10 cellular contexts compared by ENCODE assay signal in genomic region chr4:17766826-17767458, GRCh38. TPM values are rescaled to one million over a fixed set of nuclear protein-coding genes. Genes with fewer than 3 reads are reported as not detected.
"Had no signal": no experiment of that assay in that cellular context is flagged by ENCODE, and none has a peak within 500 bp of the region (broad histone marks: within the 10 kb centered on the region; RNA-seq: fewer than 3 reads in every experiment).

No MANE protein-coding gene starts in this region.

- FAIRE-seq: H1, H54, HTR-8/SVneo had no signal

- H3K4me3 ChIP-seq: GM23338 had no signal

- ATAC-seq: GM23338 had no signal

- DNase-seq: H9, HCEC 1CT, HFFc6, KG1 had no signal

- H2AFZ ChIP-seq: GM23338 had no signal

- H3K4me2 ChIP-seq: GM23338 had no signal

RNA-seq across cellular contexts. Expression of gene FAM184B, which starts 14.5 kb away (rescaled TPM):
- total RNA-seq: HT-29 had no signal
- polyA plus RNA-seq: IgD-negative memory B cell had no signal
